19 cellular contexts compared by ENCODE assay signal in the genomic region with DNA sequence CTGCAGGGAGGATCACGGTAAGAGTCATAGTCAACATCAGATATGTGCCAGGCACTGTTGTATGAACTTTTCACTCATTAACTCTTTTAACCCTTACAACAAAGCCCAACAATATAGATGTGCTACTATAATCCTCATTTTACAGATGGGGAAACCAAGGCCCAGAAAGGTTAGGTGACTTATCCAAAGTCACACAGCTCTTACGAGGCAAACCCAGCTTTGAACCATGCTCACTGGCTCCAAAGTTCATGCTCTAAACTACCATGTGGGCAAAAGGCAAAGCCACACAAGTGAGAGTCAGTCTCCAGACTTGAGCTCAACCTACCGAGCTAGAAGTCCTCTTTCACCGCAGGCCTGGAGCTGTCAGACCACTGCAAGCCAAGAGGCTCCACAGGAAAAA.
"Had no signal": no experiment of that assay in that cellular context is flagged by ENCODE, and none has a peak within 500 bp of the region (broad histone marks: within the 10 kb centered on the region; RNA-seq: fewer than 3 reads in every experiment).

No MANE protein-coding gene starts in this region.

- H3K4me3 ChIP-seq: cardiac muscle cell, SJSA1 had no signal

- H3K27ac Mint-ChIP-seq: activated CD8-positive, alpha-beta memory T cell treated with anti-CD3 and anti-CD28 coated beads, Interleukin-2, amount 10 ng/mL, durations not matched to agents 7 days and 5 days; activated naive CD4-positive, alpha-beta T cell treated with anti-CD3 and anti-CD28 coated beads, Interleukin-2, amount 50 U/mL, for 72 hours; activated T-cell treated with anti-CD3 and anti-CD28 coated beads, Interleukin-2, amount 50 U/mL, for 24 hours; activated T-helper 1 cell treated with anti-CD3 and anti-CD28 coated beads, Interleukin-12 subunit alpha, Interleukin-12 subunit beta, Interleukin-2, Interleukin-4 antibody, amounts not matched to agents 30 ng/mL and 10 ng/mL and 1 ng/mL, durations not matched to agents 14 hours and 24 hours and 36 hours; T-helper 1 cell treated with Interleukin-12 subunit alpha and Interleukin-12 subunit beta and Interleukin-4 antibody, amounts not matched to agents 30 μg/mL and 1 μg/mL, for 36 hours had no signal

- H3K27me3 ChIP-seq: brain microvascular endothelial cell, cardiac muscle cell, SJSA1 had no signal

- H3K4me3 Mint-ChIP-seq: activated CD8-positive, alpha-beta memory T cell treated with anti-CD3 and anti-CD28 coated beads, Interleukin-2, amount 10 ng/mL, durations not matched to agents 7 days and 5 days; activated T-cell treated with anti-CD3 and anti-CD28 coated beads, Interleukin-2, amount 50 U/mL, for 24 hours; activated T-helper 1 cell treated with anti-CD3 and anti-CD28 coated beads, Interleukin-12 subunit alpha, Interleukin-12 subunit beta, Interleukin-2, Interleukin-4 antibody, amounts not matched to agents 30 ng/mL and 10 ng/mL and 1 ng/mL, durations not matched to agents 14 hours and 24 hours and 36 hours; T-helper 1 cell treated with Interleukin-12 subunit alpha and Interleukin-12 subunit beta and Interleukin-4 antibody, amounts not matched to agents 30 μg/mL and 1 μg/mL, for 36 hours had no signal

- H3K4me1 ChIP-seq: SJSA1 had no signal

- H3K36me3 ChIP-seq: brain microvascular endothelial cell, cardiac muscle cell, SJSA1 had no signal

- H3K9me3 ChIP-seq: SJSA1 had no signal

- H3K27ac ChIP-seq: brain microvascular endothelial cell, cardiac muscle cell, SJSA1 had no signal

- DNase-seq: activated CD4-positive, alpha-beta T cell treated with anti-CD3 and anti-CD28 coated beads for 4 hours; activated CD8-positive, alpha-beta memory T cell treated with anti-CD3 and anti-CD28 coated beads, Interleukin-2, amount 10 ng/mL, durations not matched to agents 7 days and 5 days; activated effector memory CD4-positive, alpha-beta T cell treated with anti-CD3 and anti-CD28 coated beads, Interleukin-2, amount 50 U/mL, for 16 hours; activated naive CD4-positive, alpha-beta T cell treated with Interleukin-2 at 50 U/mL for 16 hours; activated T-cell treated with anti-CD3 and anti-CD28 coated beads, Interleukin-2, amount 50 U/mL, for 24 hours; brain microvascular endothelial cell; Karpas-422; NCI-H1105 treated with DMSO at 0.1 percent for 48 hours; NCI-H146; NCI-H187 treated with DMSO at 0.1 percent for 48 hours; NCI-H2081 treated with DMSO at 0.1 percent for 48 hours; NCI-H446; NCI-H524; SHP77 had no signal
